Comparison of ENCODE assay signal across 13 cellular contexts in genomic region chr13:83878691-83879410, GRCh38. TPM values are rescaled to one million over a fixed set of nuclear protein-coding genes. Genes with fewer than 3 reads are reported as not detected.
DNase-seq lines count a peak whose midpoint lies in the region; ATAC-seq and TF ChIP-seq lines count a peak whose summit lies in the region.
"Had no signal": no experiment of that assay in that cellular context is flagged by ENCODE, and none has a peak within 500 bp of the region (broad histone marks: within the 10 kb centered on the region; RNA-seq: fewer than 3 reads in every experiment).

No MANE protein-coding gene starts in this region.

- H3K9me2 ChIP-seq in neural cell (ENCODE audit: insufficient read depth, low read length): no peaks in the 10 kb centered on the region

- peak overlapping the region; percentile 25 for H3K4me3 Mint-ChIP-seq in stimulated activated naive CD8-positive, alpha-beta T cell treated with anti-CD3 and anti-CD28 coated beads, Interleukin-15, Interleukin-2, amounts not matched to agents 100 ng/mL and 50 ng/mL, for 24 hours
- H3K4me3 Mint-ChIP-seq in endodermal cell: peak overlapping the region; percentile 47
- no peak overlapping the region for H3K4me3 Mint-ChIP-seq in activated CD4-positive, alpha-beta memory T cell treated with anti-CD3 and anti-CD28 coated beads, Interleukin-2, amount 10 ng/mL, durations not matched to agents 7 days and 5 days
- H3K4me3 Mint-ChIP-seq: memory B cell had no signal

- H3K27ac ChIP-seq in endodermal cell (ENCODE audit: low read depth, low read length) (no peak overlapping the region), neural cell (ENCODE audit: low read length) (peak overlapping the region; percentile 98)
- H3K27ac ChIP-seq: BLaER1 had no signal

- no peaks in the 10 kb centered on the region for H4K20me1 ChIP-seq in neural cell (ENCODE audit: insufficient read depth)
- H4K20me1 ChIP-seq: BLaER1 had no signal

- CTCF ChIA-PET in activated CD4-positive, alpha-beta memory T cell treated with anti-CD3 and anti-CD28 coated beads, Interleukin-2, amount 10 ng/mL, durations not matched to agents 7 days and 5 days (lab: Charles Lee): no interaction called here

- H3K4me1 ChIP-seq in endodermal cell (ENCODE audit: control insufficient read depth, insufficient read depth, low read length): peaks cover 11% of the 10 kb centered on the region
- H3K4me1 ChIP-seq: BLaER1 had no signal

- no peaks in the 10 kb centered on the region for H3F3A ChIP-seq in neural cell (ENCODE audit: insufficient read depth, low read length, poor library complexity, severe bottlenecking)

- peaks cover 5% of the 10 kb centered on the region for H3K9me3 Mint-ChIP-seq in stimulated activated naive CD8-positive, alpha-beta T cell treated with anti-CD3 and anti-CD28 coated beads, Interleukin-15, Interleukin-2, amounts not matched to agents 100 ng/mL and 50 ng/mL, for 24 hours
- no peaks in the 10 kb centered on the region for H3K9me3 Mint-ChIP-seq in endodermal cell
- H3K9me3 Mint-ChIP-seq in activated CD4-positive, alpha-beta memory T cell treated with anti-CD3 and anti-CD28 coated beads, Interleukin-2, amount 10 ng/mL, durations not matched to agents 7 days and 5 days: no peaks in the 10 kb centered on the region
- H3K9me3 Mint-ChIP-seq: memory B cell had no signal

- no peak overlapping the region for H2AFZ ChIP-seq in neural cell (ENCODE audit: low read depth, low read length)

- no peak for DNase-seq in stimulated activated naive CD8-positive, alpha-beta T cell treated with anti-CD3 and anti-CD28 coated beads, Interleukin-15, Interleukin-2, amounts not matched to agents 100 U/mL and 50 U/mL, for 24 hours
- DNase-seq in endodermal cell (peak; percentile 69), ACHN (no peak), T-helper 9 cell (no peak)
- DNase-seq in activated naive CD4-positive, alpha-beta T cell (lab: John Stamatoyannopoulos, UW): no peak
- no peak for DNase-seq in activated CD4-positive, alpha-beta memory T cell treated with anti-CD3 and anti-CD28 coated beads, Interleukin-2, amount 10 ng/mL, durations not matched to agents 7 days and 5 days
- DNase-seq: NCI-H774; stimulated activated CD4-positive, alpha-beta T cell treated with anti-CD3 and anti-CD28 coated beads, Interleukin-4, amount 100 ng/mL, for 1 hour had no signal

- H3K4me3 ChIP-seq in endodermal cell (ENCODE audit: low read length) (peak overlapping the region; percentile 77), neural cell (ENCODE audit: low read length) (peak overlapping the region; percentile 87)
- H3K4me3 ChIP-seq: BLaER1 had no signal

- TF ChIP-seq RAD21 in neural cell (conservative IDR thresholded peaks at IDR 0.05): no peak

- H3K9me3 ChIP-seq in endodermal cell (ENCODE audit: control insufficient read depth, low read length): no peaks in the 10 kb centered on the region
- H3K9me3 ChIP-seq in neural cell (ENCODE audit: low read length): no peaks in the 10 kb centered on the region

- H3K36me3 ChIP-seq in endodermal cell (ENCODE audit: control insufficient read depth, insufficient read depth, low read length) (no peaks in the 10 kb centered on the region), neural cell (ENCODE audit: insufficient read depth, low read length) (peaks cover 26% of the 10 kb centered on the region)
- H3K36me3 ChIP-seq: BLaER1 had no signal

- H3K9ac ChIP-seq in endodermal cell (ENCODE audit: extremely low read depth, low read length, poor library complexity, severe bottlenecking) (no peak overlapping the region), neural cell (ENCODE audit: low read length) (peak overlapping the region; percentile 95)
- H3K9ac ChIP-seq: BLaER1 had no signal

- POLR2A ChIA-PET in activated CD4-positive, alpha-beta memory T cell treated with anti-CD3 and anti-CD28 coated beads, Interleukin-2, amount 10 ng/mL, durations not matched to agents 7 days and 5 days (lab: Charles Lee): no interaction called here

- ATAC-seq in stimulated activated naive CD8-positive, alpha-beta T cell treated with anti-CD3 and anti-CD28 coated beads, Interleukin-15, Interleukin-2, amounts not matched to agents 100 U/mL and 50 U/mL, for 24 hours: no peak

- H3K27me3 Mint-ChIP-seq in stimulated activated naive CD8-positive, alpha-beta T cell treated with anti-CD3 and anti-CD28 coated beads, Interleukin-15, Interleukin-2, amounts not matched to agents 100 ng/mL and 50 ng/mL, for 24 hours: peaks cover 70% of the 10 kb centered on the region
- peaks cover 71% of the 10 kb centered on the region for H3K27me3 Mint-ChIP-seq in endodermal cell (ENCODE audit: insufficient read depth)
- peaks cover 45% of the 10 kb centered on the region for H3K27me3 Mint-ChIP-seq in activated CD4-positive, alpha-beta memory T cell treated with anti-CD3 and anti-CD28 coated beads, Interleukin-2, amount 10 ng/mL, durations not matched to agents 7 days and 5 days

- TF ChIP-seq CTCF in endodermal cell (conservative IDR thresholded peaks at IDR 0.05): no peak
- no peak for TF ChIP-seq CTCF in neural cell (IDR thresholded peaks at IDR 0.05; ENCODE audit: poor library complexity, severe bottlenecking)

- peaks cover 29% of the 10 kb centered on the region for H3K4me1 Mint-ChIP-seq in stimulated activated naive CD8-positive, alpha-beta T cell treated with anti-CD3 and anti-CD28 coated beads, Interleukin-15, Interleukin-2, amounts not matched to agents 100 ng/mL and 50 ng/mL, for 24 hours (ENCODE audit: low read depth)
- H3K4me1 Mint-ChIP-seq in endodermal cell: peaks cover 36% of the 10 kb centered on the region
- H3K4me1 Mint-ChIP-seq in activated CD4-positive, alpha-beta memory T cell treated with anti-CD3 and anti-CD28 coated beads, Interleukin-2, amount 10 ng/mL, durations not matched to agents 7 days and 5 days: peaks cover 8% of the 10 kb centered on the region
- H3K4me1 Mint-ChIP-seq: memory B cell had no signal

- peaks cover 76% of the 10 kb centered on the region for H3K79me2 ChIP-seq in neural cell (replicated peaks; ENCODE audit: insufficient read depth, low read length)

- no peak overlapping the region for H3K27ac Mint-ChIP-seq in stimulated activated naive CD8-positive, alpha-beta T cell treated with anti-CD3 and anti-CD28 coated beads, Interleukin-15, Interleukin-2, amounts not matched to agents 100 ng/mL and 50 ng/mL, for 24 hours
- H3K27ac Mint-ChIP-seq in endodermal cell: no peak overlapping the region
- H3K27ac Mint-ChIP-seq in activated CD4-positive, alpha-beta memory T cell treated with anti-CD3 and anti-CD28 coated beads, Interleukin-2, amount 10 ng/mL, durations not matched to agents 7 days and 5 days: no peak overlapping the region
- H3K27ac Mint-ChIP-seq: memory B cell had no signal

- peaks cover 76% of the 10 kb centered on the region for H3K27me3 ChIP-seq in endodermal cell (ENCODE audit: control insufficient read depth, insufficient read depth, low read length, poor library complexity, severe bottlenecking)
- H3K27me3 ChIP-seq in neural cell (ENCODE audit: insufficient read depth, low read depth, low read length): no peaks in the 10 kb centered on the region
- H3K27me3 ChIP-seq: BLaER1 had no signal

- in situ Hi-C loops in ACHN (cut with HindIII; ENCODE audit: low pct_ligation_motif_present, low pct_unique_long_range_greater_than_20kb, low sequenced_read_pairs): no loop called here

- WGBS in endodermal cell (ENCODE audit: insufficient coverage in 1 of 2, insufficient read length in 1 of 2), 2 experiments: 2 to 10% methylated on average over 10 to 29 of the region's 30 CpGs

- H3K36me3 Mint-ChIP-seq in stimulated activated naive CD8-positive, alpha-beta T cell treated with anti-CD3 and anti-CD28 coated beads, Interleukin-15, Interleukin-2, amounts not matched to agents 100 ng/mL and 50 ng/mL, for 24 hours (ENCODE audit: low read depth): peaks cover 4% of the 10 kb centered on the region
- no peaks in the 10 kb centered on the region for H3K36me3 Mint-ChIP-seq in endodermal cell (ENCODE audit: low read depth)
- no peaks in the 10 kb centered on the region for H3K36me3 Mint-ChIP-seq in activated CD4-positive, alpha-beta memory T cell treated with anti-CD3 and anti-CD28 coated beads, Interleukin-2, amount 10 ng/mL, durations not matched to agents 7 days and 5 days (ENCODE audit: low read depth)
- H3K36me3 Mint-ChIP-seq: memory B cell had no signal

- TF ChIP-seq EP300 in neural cell (conservative IDR thresholded peaks at IDR 0.05; ENCODE audit: poor library complexity, severe bottlenecking): no peak

- H3K4me2 ChIP-seq in neural cell (ENCODE audit: low read length): peak overlapping the region; percentile 57
- H3K4me2 ChIP-seq: BLaER1 had no signal

TF ChIP-seq in neural cell, 6 proteins besides CTCF, POLR2A, EP300 and RAD21:
- TF ChIP-seq EZH2 (IDR thresholded peaks at IDR 0.05; ENCODE audit: borderline replicate concordance, insufficient read depth, low read length, poor library complexity, severe bottlenecking): no peak
- peak; percentile 9 for TF ChIP-seq POLR2AphosphoS5 (IDR thresholded peaks at IDR 0.05)

RNA-seq across cellular contexts. Expression of gene SLITRK1, which starts 3.4 kb away (rescaled TPM):
- under 1 TPM in 1 of 2 donors, not detected in 1; 0.11 TPM for total RNA-seq in endodermal cell
- polyA plus RNA-seq in endodermal cell (2013, experiment 1 of 2): 2.9 TPM
- 2.5 TPM for polyA plus RNA-seq in endodermal cell (2013, experiment 2 of 2)
- 14.8 and 18.8 TPM in 2 replicates for polyA plus RNA-seq in neural cell
- 85.2 and 94.1 TPM in 2 replicates for polyA minus RNA-seq in neural cell
- total RNA-seq in activated CD4-positive, alpha-beta memory T cell treated with anti-CD3 and anti-CD28 coated beads, Interleukin-2, amount 10 ng/mL, durations not matched to agents 7 days and 5 days: not detected
- total RNA-seq: endothelial cell of umbilical vein had no signal
- polyA plus RNA-seq: endothelial cell of umbilical vein had no signal
